ENCODE assay signal across 32 cellular contexts in the genomic region with DNA sequence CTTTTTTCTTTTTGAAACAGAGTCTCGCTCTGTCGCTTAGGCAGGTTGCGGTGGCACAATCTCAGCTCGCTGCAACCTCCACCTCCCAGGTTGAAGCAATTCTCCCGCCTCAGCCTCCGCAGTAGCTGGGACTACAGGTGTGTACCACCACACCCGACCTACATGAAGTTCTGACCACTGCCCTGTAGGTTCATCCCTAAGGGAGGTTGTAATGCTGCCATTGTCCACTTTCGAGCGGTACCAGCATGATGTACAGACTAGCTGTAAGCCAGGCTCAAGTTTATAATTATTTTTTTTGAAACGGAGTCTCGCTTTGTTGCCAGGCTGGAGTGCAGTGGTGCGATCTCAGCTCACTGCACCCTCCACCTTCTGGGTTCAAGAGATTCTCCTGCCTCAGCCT. TPM values are rescaled to one million over a fixed set of nuclear protein-coding genes. Genes with fewer than 3 reads are reported as not detected.
"Had no signal": no experiment of that assay in that cellular context is flagged by ENCODE, and none has a peak within 500 bp of the region (broad histone marks: within the 10 kb centered on the region; RNA-seq: fewer than 3 reads in every experiment).

No MANE protein-coding gene starts in this region.

- H3K4me3 ChIP-seq: ascending aorta, breast epithelium, cardiac muscle cell, coronary artery, dorsolateral prefrontal cortex, esophagus muscularis mucosa, gastrocnemius medialis, heart left ventricle had no signal

- H3K36me3 ChIP-seq: breast epithelium, cardiac muscle cell, gastrocnemius medialis had no signal

- DNase-seq: activated CD4-positive, alpha-beta memory T cell treated with anti-CD3 and anti-CD28 coated beads for 36 hours; activated CD4-positive, alpha-beta T cell treated with anti-CD3 and anti-CD28 coated beads for 36 hours; activated CD4-positive, alpha-beta T cell treated with anti-CD3 and anti-CD28 coated beads, Interleukin-2, amount 10 ng/mL, durations not matched to agents 24 days and 14 days; activated CD4-positive, CD25-positive, alpha-beta regulatory T cell; activated CD4-positive, CD25-positive, alpha-beta regulatory T cell treated with anti-CD3 and anti-CD28 coated beads, Interleukin-2, amount 50 U/mL, for 72 hours; activated CD8-positive, alpha-beta memory T cell treated with anti-CD3 and anti-CD28 coated beads, Interleukin-2, amount 10 ng/mL, durations not matched to agents 7 days and 5 days; activated CD8-positive, alpha-beta memory T cell treated with anti-CD3 and anti-CD28 coated beads, Interleukin-2, amount 50 U/mL, for 4 hours; activated CD8-positive, alpha-beta T cell treated with anti-CD3 and anti-CD28 coated beads, Interleukin-2, amount 10 ng/mL, durations not matched to agents 7 days and 5 days; activated effector memory CD4-positive, alpha-beta T cell treated with anti-CD3 and anti-CD28 coated beads, Interleukin-2, amount 50 U/mL, for 16 hours; activated naive CD4-positive, alpha-beta T cell treated with anti-CD3 and anti-CD28 coated beads, Interleukin-2, amount 10 ng/mL, durations not matched to agents 7 days and 5 days; activated naive CD8-positive, alpha-beta T cell treated with anti-CD3 and anti-CD28 coated beads, Interleukin-2, amount 10 ng/mL, durations not matched to agents 7 days and 5 days; activated T-cell treated with anti-CD3 and anti-CD28 coated beads, Interleukin-2, amount 50 U/mL, for 1 hour; activated T-cell treated with anti-CD3 and anti-CD28 coated beads, Interleukin-2, amount 50 U/mL, for 48 hours; central memory CD4-positive, alpha-beta T cell; dorsolateral prefrontal cortex; effector memory CD4-positive, alpha-beta T cell; endodermal cell; foreskin keratinocyte; gastrocnemius medialis; glutamatergic neuron; heart left ventricle; T-helper 2 cell had no signal

- ATAC-seq: activated CD4-positive, alpha-beta T cell treated with anti-CD3 and anti-CD28 coated beads for 36 hours; activated CD8-positive, alpha-beta memory T cell treated with anti-CD3 and anti-CD28 coated beads, Interleukin-2, amount 10 ng/mL, durations not matched to agents 7 days and 5 days; activated CD8-positive, alpha-beta T cell treated with anti-CD3 and anti-CD28 coated beads, Interleukin-2, amount 10 ng/mL, durations not matched to agents 7 days and 5 days; activated naive CD4-positive, alpha-beta T cell treated with anti-CD3 and anti-CD28 coated beads, Interleukin-2, amount 50 U/mL, for 72 hours; foreskin keratinocyte; gastrocnemius medialis; heart left ventricle had no signal

- H3K9me3 ChIP-seq: ascending aorta, breast epithelium, esophagus muscularis mucosa, gastrocnemius medialis, heart left ventricle had no signal

- H3K4me1 ChIP-seq: ascending aorta, breast epithelium, gastrocnemius medialis had no signal

- H3K27me3 ChIP-seq: ascending aorta, breast epithelium, cardiac muscle cell, dorsolateral prefrontal cortex, esophagus muscularis mucosa, foreskin keratinocyte, gastrocnemius medialis, heart left ventricle had no signal

- H3K27ac ChIP-seq: ascending aorta, breast epithelium, cardiac muscle cell, coronary artery, dorsolateral prefrontal cortex, esophagus muscularis mucosa, foreskin keratinocyte, gastrocnemius medialis, heart left ventricle had no signal

RNA-seq across cellular contexts. Expression of a gene that starts 11.6 kb away (rescaled TPM):
- total RNA-seq: activated CD4-positive, alpha-beta memory T cell treated with anti-CD3 and anti-CD28 coated beads for 36 hours; activated CD4-positive, alpha-beta T cell treated with anti-CD3 and anti-CD28 coated beads for 36 hours; activated CD4-positive, alpha-beta T cell treated with anti-CD3 and anti-CD28 coated beads, Interleukin-2, amount 10 ng/mL, durations not matched to agents 24 days and 14 days; activated CD8-positive, alpha-beta memory T cell treated with anti-CD3 and anti-CD28 coated beads for 36 hours; activated CD8-positive, alpha-beta memory T cell treated with anti-CD3 and anti-CD28 coated beads, Interleukin-2, amount 10 ng/mL, durations not matched to agents 7 days and 5 days; activated CD8-positive, alpha-beta T cell treated with anti-CD3 and anti-CD28 coated beads, Interleukin-2, amount 10 ng/mL, durations not matched to agents 7 days and 5 days; activated naive CD4-positive, alpha-beta T cell treated with anti-CD3 and anti-CD28 coated beads, Interleukin-2, amount 50 U/mL, for 72 hours; activated naive CD8-positive, alpha-beta T cell treated with anti-CD3 and anti-CD28 coated beads, Interleukin-2, amount 10 ng/mL, durations not matched to agents 7 days and 5 days; activated T-helper 1 cell treated with anti-CD3 and anti-CD28 coated beads, Interleukin-12 subunit alpha, Interleukin-12 subunit beta, Interleukin-2, Interleukin-4 antibody, amounts not matched to agents 30 ng/mL and 10 ng/mL and 1 ng/mL, durations not matched to agents 14 hours and 24 hours and 36 hours; activated T-helper 2 cell treated with anti-CD3 and anti-CD28 coated beads, Interferon-gamma antibody, Interleukin-2, Interleukin-4, amounts not matched to agents 10 μg/mL and 5 μg/mL and 100 μg/mL, durations not matched to agents 14 hours and 24 hours and 36 hours; cardiac muscle cell; T-helper 1 cell treated with Interleukin-12 subunit alpha and Interleukin-12 subunit beta and Interleukin-4 antibody, amounts not matched to agents 30 ng/mL and 1 ng/mL, for 36 hours had no signal
